ENCODE assay signal across 17 cellular contexts in genomic region chr19:40900521-40900920, GRCh38. TPM values are rescaled to one million over a fixed set of nuclear protein-coding genes. Genes with fewer than 3 reads are reported as not detected.
"Had no signal": no experiment of that assay in that cellular context is flagged by ENCODE, and none has a peak within 500 bp of the region (broad histone marks: within the 10 kb centered on the region; RNA-seq: fewer than 3 reads in every experiment).

No MANE protein-coding gene starts in this region.

RNA-seq across cellular contexts. Expression of gene CYP2A7, which starts 18.5 kb away (rescaled TPM):
- total RNA-seq: activated B cell treated with CpG ODN at 0.5 μM for 24 hours; activated CD4-positive, alpha-beta memory T cell treated with anti-CD3 and anti-CD28 coated beads, Interleukin-2, amount 10 ng/mL, durations not matched to agents 7 days and 5 days; activated naive CD8-positive, alpha-beta T cell treated with anti-CD3 and anti-CD28 coated beads for 36 hours; activated T-helper 1 cell treated with anti-CD3 and anti-CD28 coated beads, Interleukin-12 subunit alpha, Interleukin-12 subunit beta, Interleukin-2, Interleukin-4 antibody, amounts not matched to agents 30 ng/mL and 10 ng/mL and 1 ng/mL, durations not matched to agents 14 hours and 24 hours and 36 hours; ascending aorta; breast epithelium; cardiac muscle cell; dermis microvascular lymphatic vessel endothelial cell; endothelial cell of umbilical vein; esophagus squamous epithelium; fibroblast of lung; fibroblast of villous mesenchyme; gastroesophageal sphincter; glomerular endothelial cell; heart right ventricle; T-helper 17 cell had no signal
- polyA plus RNA-seq: cardiac muscle cell, endothelial cell of umbilical vein, fibroblast of lung, heart right ventricle had no signal

RNA-seq across cellular contexts. Expression of gene CYP2A6, which starts 50.3 kb away (rescaled TPM):
- total RNA-seq: activated B cell treated with CpG ODN at 0.5 μM for 24 hours; activated CD4-positive, alpha-beta memory T cell treated with anti-CD3 and anti-CD28 coated beads, Interleukin-2, amount 10 ng/mL, durations not matched to agents 7 days and 5 days; activated T-helper 1 cell treated with anti-CD3 and anti-CD28 coated beads, Interleukin-12 subunit alpha, Interleukin-12 subunit beta, Interleukin-2, Interleukin-4 antibody, amounts not matched to agents 30 ng/mL and 10 ng/mL and 1 ng/mL, durations not matched to agents 14 hours and 24 hours and 36 hours; ascending aorta; dermis microvascular lymphatic vessel endothelial cell; endothelial cell of umbilical vein; esophagus squamous epithelium; fibroblast of lung; fibroblast of villous mesenchyme; gastroesophageal sphincter; glomerular endothelial cell; heart right ventricle; T-helper 17 cell had no signal
- polyA plus RNA-seq: cardiac muscle cell, endothelial cell of umbilical vein, esophagus, fibroblast of lung, heart right ventricle had no signal
